ENCODE assay signal across 1 cellular context in the genomic region with DNA sequence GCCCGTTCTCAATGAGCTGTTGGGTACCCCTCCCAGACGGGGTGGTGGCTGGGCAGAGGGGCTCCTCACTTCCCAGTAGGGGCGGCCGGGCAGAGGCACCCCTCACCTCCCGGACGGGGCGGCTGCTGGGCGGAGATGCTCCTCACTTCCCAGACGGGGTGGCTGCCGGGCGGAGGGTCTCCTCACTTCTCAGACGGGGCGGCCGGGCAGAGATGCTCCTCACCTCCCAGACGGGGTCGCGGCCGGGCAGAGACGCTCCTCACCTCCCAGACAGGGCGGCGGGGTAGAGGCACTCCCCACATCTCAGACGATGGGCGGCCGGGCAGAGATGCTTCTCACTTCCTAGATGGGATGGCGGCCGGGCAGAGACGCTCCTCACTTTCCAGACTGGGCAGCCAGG. TPM values are rescaled to one million over a fixed set of nuclear protein-coding genes. Genes with fewer than 3 reads are reported as not detected.
"Had no signal": no experiment of that assay in that cellular context is flagged by ENCODE, and none has a peak within 500 bp of the region (broad histone marks: within the 10 kb centered on the region; RNA-seq: fewer than 3 reads in every experiment).

No MANE protein-coding gene starts in this region.

RNA-seq across cellular contexts. Expression of a gene that starts 57.2 kb away (rescaled TPM):
- total RNA-seq: LHCN-M2 had no signal
